ENCODE assay signal across 9 cellular contexts in the genomic region with DNA sequence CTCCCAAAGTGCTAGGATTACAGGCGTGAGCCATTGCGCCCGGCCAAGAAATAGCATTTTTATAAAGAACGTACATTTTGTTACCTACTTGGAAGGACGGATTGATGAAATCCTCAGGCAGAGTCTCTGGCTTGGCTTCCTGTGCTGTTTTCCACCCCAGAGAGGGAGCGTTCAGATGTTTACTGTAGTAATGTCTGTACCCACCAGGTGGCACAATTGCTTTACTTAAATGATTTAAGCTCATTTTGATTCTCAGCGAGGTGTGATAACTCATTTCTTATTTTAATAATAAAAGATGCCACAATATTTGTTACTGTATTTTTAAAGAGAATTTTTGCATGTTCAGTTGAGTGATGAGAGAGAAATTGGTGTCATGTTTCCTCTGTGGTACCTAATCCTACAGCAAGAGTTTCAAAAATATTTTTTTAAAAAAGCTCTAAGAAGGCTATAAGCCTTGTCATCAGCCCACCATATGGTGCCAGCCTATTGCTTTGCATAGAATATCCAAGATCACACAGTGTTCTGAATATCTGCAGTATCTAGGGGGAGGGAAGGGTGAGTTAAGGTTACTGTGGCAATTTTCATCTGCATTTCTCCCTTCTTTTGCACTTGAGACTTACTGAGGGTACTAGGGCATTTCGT.
DNase-seq lines count a peak whose midpoint lies in the region; ATAC-seq, FAIRE-seq and TF ChIP-seq lines count a peak whose summit lies in the region.
"Had no signal": no experiment of that assay in that cellular context is flagged by ENCODE, and none has a peak within 500 bp of the region (broad histone marks: within the 10 kb centered on the region; RNA-seq: fewer than 3 reads in every experiment).

No MANE protein-coding gene starts in this region.

- no peak for ATAC-seq in HG03342 (IDR thresholded peaks at IDR 0.05; ENCODE audit: unreplicated experiment)

- TF ChIP-seq CTCF in DOHH2 (IDR thresholded peaks at IDR 0.05; ENCODE audit: low read depth, low read length, poor library complexity, severe bottlenecking): peak; percentile 59
- TF ChIP-seq CTCF in parathyroid adenoma (IDR thresholded peaks at IDR 0.05): peak; percentile 72
- TF ChIP-seq CTCF in vagina (IDR thresholded peaks at IDR 0.05): peak; percentile 65 to 80 (median 72)

- H3K36me3 ChIP-seq in DOHH2 (ENCODE audit: control insufficient read depth, low read length): peaks cover 3% of the 10 kb centered on the region; the same call in 1 of the 2 replicates
- H3K36me3 ChIP-seq in parathyroid adenoma (ENCODE audit: control insufficient read depth, insufficient read depth, low read length): no peaks in the 10 kb centered on the region
- H3K36me3 ChIP-seq in vagina: no peaks in the 10 kb centered on the region

- no peak for TF ChIP-seq POLR2A in vagina (IDR thresholded peaks at IDR 0.05)

- no peaks in the 10 kb centered on the region for H3K9me2 ChIP-seq in DOHH2 (replicated peaks; ENCODE audit: control insufficient read depth, low read length)

- H3K27ac ChIP-seq in DOHH2 (ENCODE audit: low read depth, low read length) (no peak overlapping the region), parathyroid adenoma (no peak overlapping the region), vagina (no peak overlapping the region)

- no peak overlapping the region for H3K9ac ChIP-seq in parathyroid adenoma

- H3K4me3 ChIP-seq in DOHH2 (ENCODE audit: low read length): no peak overlapping the region
- H3K4me3 ChIP-seq in parathyroid adenoma (ENCODE audit: low read depth, low read length): no peak overlapping the region
- no peak overlapping the region for H3K4me3 ChIP-seq in vagina

- peaks cover 24% of the 10 kb centered on the region for H3K4me1 ChIP-seq in DOHH2 (ENCODE audit: control insufficient read depth, low read length)
- H3K4me1 ChIP-seq in parathyroid adenoma: peaks cover 5% of the 10 kb centered on the region
- H3K4me1 ChIP-seq in vagina: peaks cover 22% of the 10 kb centered on the region

- H3K79me2 ChIP-seq in DOHH2 (ENCODE audit: control insufficient read depth, low read length): peaks cover 78% of the 10 kb centered on the region
- peaks cover 16% of the 10 kb centered on the region for H3K79me2 ChIP-seq in parathyroid adenoma

- H3K27me3 ChIP-seq in DOHH2 (ENCODE audit: control insufficient read depth, low read length): no peaks in the 10 kb centered on the region
- H3K27me3 ChIP-seq in parathyroid adenoma (ENCODE audit: control insufficient read depth, insufficient read depth, low read length): no peaks in the 10 kb centered on the region
- no peaks in the 10 kb centered on the region for H3K27me3 ChIP-seq in vagina

- intact Hi-C loops in vagina (cut with DNase I): loop anchor here (10.0 kb wide), 1 partner anchor 230 kb away; a partner anchor contains a TSS

- H4K20me1 ChIP-seq in DOHH2 (ENCODE audit: control insufficient read depth, insufficient read depth, low read depth, low read length): peaks cover 20% of the 10 kb centered on the region

- H3K9me3 ChIP-seq in DOHH2 (ENCODE audit: control insufficient read depth, insufficient read depth, low read length) (no peaks in the 10 kb centered on the region), parathyroid adenoma (ENCODE audit: control insufficient read depth, low read length) (no peaks in the 10 kb centered on the region), vagina (no peaks in the 10 kb centered on the region)

- FAIRE-seq in RCC 7860 (lab: Jason Lieb, UNC): peak; percentile 37
- FAIRE-seq: colon had no signal

- 0 out of 2 replicates have a peak overlapping the region, but pooled peaks have one; percentile 22 for H3K4me2 ChIP-seq in DOHH2 (ENCODE audit: low read length)
- H3K4me2 ChIP-seq in parathyroid adenoma (ENCODE audit: low read length): no peak overlapping the region

- no peak overlapping the region for H2AFZ ChIP-seq in parathyroid adenoma

- DNase-seq in LHCN-M2 (ENCODE audit: low read depth) (peak; percentile 67), RCC 7860 (ENCODE audit: low spot score) (peak; percentile 30), globus pallidus (ENCODE audit: low spot score) (peak; percentile 76), vagina (ENCODE audit: extremely low spot score in 2 of 2) (no peak)
- DNase-seq in activated naive CD4-positive, alpha-beta T cell treated with Interleukin-2 at 50 U/mL for 16 hours: peak; percentile 44

- peaks cover 15% of the 10 kb centered on the region for H3F3A ChIP-seq in DOHH2 (ENCODE audit: control insufficient read depth, insufficient read depth)

Comparison
In these comparisons a context has a peak if more than half of its experiments do, and no peak if none do; other contexts are left out.
1. DNase-seq: peak in LHCN-M2 (single experiment), RCC 7860 (single experiment), activated naive CD4-positive, alpha-beta T cell treated with Interleukin-2 at 50 U/mL for 16 hours (single experiment) and globus pallidus (single experiment); none in vagina (0 of 2).
2. Peak in every context shown above with its lines, with median percentiles within 50 percentile points of each other: CTCF ChIP-seq.